ENCODE assay signal across 1 cellular context in genomic region chr15:75904241-75904631, GRCh38.
TF ChIP-seq lines count a peak whose summit lies in the region.

No MANE protein-coding gene starts in this region.

TF ChIP-seq in GM23338, 12 proteins besides CTCF, POLR2A, EP300 and RAD21 (continued from another document):
- TF ChIP-seq, protein P1, sequence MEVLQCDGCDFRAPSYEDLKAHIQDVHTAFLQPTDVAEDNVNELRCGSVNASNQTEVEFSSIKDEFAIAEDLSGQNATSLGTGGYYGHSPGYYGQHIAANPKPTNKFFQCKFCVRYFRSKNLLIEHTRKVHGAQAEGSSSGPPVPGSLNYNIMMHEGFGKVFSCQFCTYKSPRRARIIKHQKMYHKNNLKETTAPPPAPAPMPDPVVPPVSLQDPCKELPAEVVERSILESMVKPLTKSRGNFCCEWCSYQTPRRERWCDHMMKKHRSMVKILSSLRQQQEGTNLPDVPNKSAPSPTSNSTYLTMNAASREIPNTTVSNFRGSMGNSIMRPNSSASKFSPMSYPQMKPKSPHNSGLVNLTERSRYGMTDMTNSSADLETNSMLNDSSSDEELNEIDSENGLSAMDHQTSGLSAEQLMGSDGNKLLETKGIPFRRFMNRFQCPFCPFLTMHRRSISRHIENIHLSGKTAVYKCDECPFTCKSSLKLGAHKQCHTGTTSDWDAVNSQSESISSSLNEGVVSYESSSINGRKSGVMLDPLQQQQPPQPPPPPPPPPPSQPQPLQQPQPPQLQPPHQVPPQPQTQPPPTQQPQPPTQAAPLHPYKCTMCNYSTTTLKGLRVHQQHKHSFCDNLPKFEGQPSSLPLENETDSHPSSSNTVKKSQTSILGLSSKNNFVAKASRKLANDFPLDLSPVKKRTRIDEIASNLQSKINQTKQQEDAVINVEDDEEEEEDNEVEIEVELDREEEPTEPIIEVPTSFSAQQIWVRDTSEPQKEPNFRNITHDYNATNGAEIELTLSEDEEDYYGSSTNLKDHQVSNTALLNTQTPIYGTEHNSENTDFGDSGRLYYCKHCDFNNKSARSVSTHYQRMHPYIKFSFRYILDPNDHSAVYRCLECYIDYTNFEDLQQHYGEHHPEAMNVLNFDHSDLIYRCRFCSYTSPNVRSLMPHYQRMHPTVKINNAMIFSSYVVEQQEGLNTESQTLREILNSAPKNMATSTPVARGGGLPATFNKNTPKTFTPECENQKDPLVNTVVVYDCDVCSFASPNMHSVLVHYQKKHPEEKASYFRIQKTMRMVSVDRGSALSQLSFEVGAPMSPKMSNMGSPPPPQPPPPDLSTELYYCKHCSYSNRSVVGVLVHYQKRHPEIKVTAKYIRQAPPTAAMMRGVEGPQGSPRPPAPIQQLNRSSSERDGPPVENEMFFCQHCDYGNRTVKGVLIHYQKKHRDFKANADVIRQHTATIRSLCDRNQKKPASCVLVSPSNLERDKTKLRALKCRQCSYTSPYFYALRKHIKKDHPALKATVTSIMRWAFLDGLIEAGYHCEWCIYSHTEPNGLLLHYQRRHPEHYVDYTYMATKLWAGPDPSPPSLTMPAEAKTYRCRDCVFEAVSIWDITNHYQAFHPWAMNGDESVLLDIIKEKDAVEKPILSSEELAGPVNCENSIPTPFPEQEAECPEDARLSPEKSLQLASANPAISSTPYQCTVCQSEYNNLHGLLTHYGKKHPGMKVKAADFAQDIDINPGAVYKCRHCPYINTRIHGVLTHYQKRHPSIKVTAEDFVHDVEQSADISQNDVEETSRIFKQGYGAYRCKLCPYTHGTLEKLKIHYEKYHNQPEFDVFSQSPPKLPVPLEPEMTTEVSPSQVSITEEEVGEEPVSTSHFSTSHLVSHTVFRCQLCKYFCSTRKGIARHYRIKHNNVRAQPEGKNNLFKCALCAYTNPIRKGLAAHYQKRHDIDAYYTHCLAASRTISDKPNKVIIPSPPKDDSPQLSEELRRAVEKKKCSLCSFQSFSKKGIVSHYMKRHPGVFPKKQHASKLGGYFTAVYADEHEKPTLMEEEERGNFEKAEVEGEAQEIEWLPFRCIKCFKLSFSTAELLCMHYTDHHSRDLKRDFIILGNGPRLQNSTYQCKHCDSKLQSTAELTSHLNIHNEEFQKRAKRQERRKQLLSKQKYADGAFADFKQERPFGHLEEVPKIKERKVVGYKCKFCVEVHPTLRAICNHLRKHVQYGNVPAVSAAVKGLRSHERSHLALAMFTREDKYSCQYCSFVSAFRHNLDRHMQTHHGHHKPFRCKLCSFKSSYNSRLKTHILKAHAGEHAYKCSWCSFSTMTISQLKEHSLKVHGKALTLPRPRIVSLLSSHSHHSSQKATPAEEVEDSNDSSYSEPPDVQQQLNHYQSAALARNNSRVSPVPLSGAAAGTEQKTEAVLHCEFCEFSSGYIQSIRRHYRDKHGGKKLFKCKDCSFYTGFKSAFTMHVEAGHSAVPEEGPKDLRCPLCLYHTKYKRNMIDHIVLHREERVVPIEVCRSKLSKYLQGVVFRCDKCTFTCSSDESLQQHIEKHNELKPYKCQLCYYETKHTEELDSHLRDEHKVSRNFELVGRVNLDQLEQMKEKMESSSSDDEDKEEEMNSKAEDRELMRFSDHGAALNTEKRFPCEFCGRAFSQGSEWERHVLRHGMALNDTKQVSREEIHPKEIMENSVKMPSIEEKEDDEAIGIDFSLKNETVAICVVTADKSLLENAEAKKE (CRISPR knock-in tag; IDR thresholded peaks at IDR 0.05), result no peak
- no peak for TF ChIP-seq CREB1 (CRISPR knock-in tag; IDR thresholded peaks at IDR 0.05; ENCODE audit: low read depth)
